10 cellular contexts compared by ENCODE assay signal in genomic region chr1:16614361-16615252, GRCh38. TPM values are rescaled to one million over a fixed set of nuclear protein-coding genes. Genes with fewer than 3 reads are reported as not detected.
DNase-seq lines count a peak whose midpoint lies in the region; ATAC-seq and TF ChIP-seq lines count a peak whose summit lies in the region.
"Had no signal": no experiment of that assay in that cellular context is flagged by ENCODE, and none has a peak within 500 bp of the region (broad histone marks: within the 10 kb centered on the region; RNA-seq: fewer than 3 reads in every experiment).

No MANE protein-coding gene starts in this region.

- no peaks in the 10 kb centered on the region for H3K36me3 Mint-ChIP-seq in effector memory CD8-positive, alpha-beta T cell (ENCODE audit: insufficient read depth)

- no peak overlapping the region for H3K27ac ChIP-seq in OCI-LY7 (ENCODE audit: low read depth, low read length, poor library complexity, severe bottlenecking)

- DNase-seq in activated CD4-positive, CD25-positive, alpha-beta regulatory T cell treated with anti-CD3 and anti-CD28 coated beads, Interleukin-2, amount 50 U/mL, for 72 hours: peak; percentile 31
- DNase-seq in activated CD4-positive, CD25-positive, alpha-beta regulatory T cell (lab: John Stamatoyannopoulos, UW): no peak
- DNase-seq in OCI-LY7 (ENCODE audit: low spot score) (no peak), posterior vena cava (ENCODE audit: low spot score) (peak; percentile 83), NOMO-1 treated with DMSO at 0.1 percent for 48 hours (lab: John Stamatoyannopoulos, UW; ENCODE audit: unreplicated experiment) (no peak), amygdala (lab: John Stamatoyannopoulos, UW) (no peak)
- DNase-seq in effector memory CD8-positive, alpha-beta T cell: peak in 2 of 3 experiments; percentile 2 to 8
- DNase-seq in stimulated activated CD4-positive, alpha-beta T cell treated with anti-CD3 and anti-CD28 coated beads, Interleukin-4, amount 100 ng/mL, for 1 hour: no peak
- DNase-seq: stimulated activated CD4-positive, alpha-beta T cell treated with anti-CD3 and anti-CD28 coated beads, Interleukin-12 subunit alpha, Interleukin-12 subunit beta, amount 100 ng/mL, for 4 hours; stimulated activated naive CD4-positive, alpha-beta T cell treated with Interleukin-2 at 50 U/mL for 16 hours had no signal

- H3K4me1 ChIP-seq in OCI-LY7 (ENCODE audit: insufficient read depth, low read length, poor library complexity, severe bottlenecking): peaks cover 22% of the 10 kb centered on the region

- no peak overlapping the region for H3K27ac Mint-ChIP-seq in effector memory CD8-positive, alpha-beta T cell

- no peaks in the 10 kb centered on the region for H3K4me1 Mint-ChIP-seq in effector memory CD8-positive, alpha-beta T cell (ENCODE audit: low read depth in 2 of 2)

- no peak for TF ChIP-seq CTCF in OCI-LY7 (conservative IDR thresholded peaks at IDR 0.05; ENCODE audit: low read length)

- POLR2A ChIA-PET in OCI-LY7 (lab: Charles Lee): interaction anchor here (1.1 kb wide), 1 partner anchor 27 kb away, joined by 3 read pairs; no protein-coding TSS in a partner anchor

- H3K79me2 ChIP-seq in OCI-LY7 (ENCODE audit: insufficient read depth, low read depth, low read length): no peaks in the 10 kb centered on the region

- no peaks in the 10 kb centered on the region for H3K9me3 ChIP-seq in OCI-LY7 (ENCODE audit: low read length)

- H3K4me3 Mint-ChIP-seq in effector memory CD8-positive, alpha-beta T cell: no peak overlapping the region

- no peaks in the 10 kb centered on the region for H3K27me3 Mint-ChIP-seq in effector memory CD8-positive, alpha-beta T cell

- CTCF ChIA-PET in OCI-LY7 (lab: Charles Lee; ENCODE audit: unreplicated experiment): no interaction called here

- H4K20me1 ChIP-seq in OCI-LY7 (ENCODE audit: insufficient read depth, low read length): 0 out of 2 replicates have a peak, but pooled peaks cover 3% of the 10 kb centered on the region

- intact Hi-C loops in OCI-LY7 (cut with micrococcal nuclease; ENCODE audit: unreplicated experiment): no loop called here
- intact Hi-C loops in posterior vena cava (cut with DNase I): no loop called here

- H3K36me3 ChIP-seq in OCI-LY7 (ENCODE audit: insufficient read depth, low read length): no peaks in the 10 kb centered on the region; the same call in 1 of the 2 replicates

- no peak overlapping the region for H3K4me3 ChIP-seq in OCI-LY7 (ENCODE audit: low read depth, low read length, poor library complexity, severe bottlenecking)

- H3K9me3 Mint-ChIP-seq in effector memory CD8-positive, alpha-beta T cell: no peaks in the 10 kb centered on the region

- no TSS peak for BruUV-seq in OCI-LY7 (replicated peaks; lab: Mats Ljungman, UMichigan)

- no peaks in the 10 kb centered on the region for H3K9me2 ChIP-seq in OCI-LY7 (ENCODE audit: insufficient read depth, low read length)

- peak overlapping the region; percentile 69 for H3K4me2 ChIP-seq in OCI-LY7 (ENCODE audit: low read length)

- peak overlapping the region; percentile 68; the same call in 1 of the 2 replicates for H2AFZ ChIP-seq in OCI-LY7 (ENCODE audit: low read length)

- no peak for ATAC-seq in effector memory CD8-positive, alpha-beta T cell (replicated peaks)

RNA-seq across cellular contexts. Expression of gene NBPF1, which starts 1.2 kb away (rescaled TPM):
- 9.0 and 11.0 TPM in 2 replicates for total RNA-seq in OCI-LY7 (2014; rRNA removed; shearing (Covaris generic))
- total RNA-seq in OCI-LY7 (2022) (33.1 and 34.1 TPM in 2 replicates), posterior vena cava (10 to 100 TPM; 28.9 to 63.0 TPM)

RNA-seq across cellular contexts. Expression of gene RNU1-3, which starts 52.1 kb away (rescaled TPM):
- total RNA-seq in OCI-LY7 (2014; rRNA removed; shearing (Covaris generic)): under 0.01 TPM in 2 replicates
- total RNA-seq in OCI-LY7 (2022) (1,721 and 1,968 TPM in 2 replicates), posterior vena cava (over 10,000 TPM; 12,584 to 18,986 TPM)

Comparison
In these comparisons a context has a peak if more than half of its experiments do, and no peak if none do; other contexts are left out.
1. DNase-seq: peak in activated CD4-positive, CD25-positive, alpha-beta regulatory T cell treated with anti-CD3 and anti-CD28 coated beads, Interleukin-2, amount 50 U/mL, for 72 hours (single experiment), effector memory CD8-positive, alpha-beta T cell (2 of 3) and posterior vena cava (single experiment); none in activated CD4-positive, CD25-positive, alpha-beta regulatory T cell (0 of 4), OCI-LY7 (single experiment), NOMO-1 treated with DMSO at 0.1 percent for 48 hours (single experiment), stimulated activated CD4-positive, alpha-beta T cell treated with anti-CD3 and anti-CD28 coated beads, Interleukin-4, amount 100 ng/mL, for 1 hour (single experiment) and amygdala (0 of 56).
2. RNA of gene RNU1-3, which starts 52.1 kb away (total RNA-seq): 12,584 to 18,986 TPM in posterior vena cava; under 0.01 to 1,968 TPM in OCI-LY7; every median in the first group is over 4 times any median in the second.